ENCODE assay signal across 11 cellular contexts in genomic region chr3:177905173-177905894, GRCh38.
DNase-seq lines count a peak whose midpoint lies in the region; FAIRE-seq and TF ChIP-seq lines count a peak whose summit lies in the region.
"Had no signal": no experiment of that assay in that cellular context is flagged by ENCODE, and none has a peak within 500 bp of the region (broad histone marks: within the 10 kb centered on the region; RNA-seq: fewer than 3 reads in every experiment).

No MANE protein-coding gene starts in this region.

- in situ Hi-C loops in transverse colon (cut with MboI; ENCODE audit: low pct_ligation_motif_present in 1 of 4, low pct_unique_long_range_greater_than_20kb in 1 of 4, low sequenced_read_pairs in 3 of 4), result no loop called here

- H3K4me3 ChIP-seq in transverse colon, result no peak overlapping the region

- no peak for TF ChIP-seq CTCF in transverse colon (IDR thresholded peaks at IDR 0.05)

- TF ChIP-seq EP300 in Ishikawa (IDR thresholded peaks at IDR 0.05; ENCODE audit: borderline replicate concordance) (peak; percentile 86), transverse colon (IDR thresholded peaks at IDR 0.05; ENCODE audit: low read depth) (no peak)

- no peaks in the 10 kb centered on the region for H3K36me3 ChIP-seq in transverse colon

- no peaks in the 10 kb centered on the region for H3K27me3 ChIP-seq in transverse colon

- H3K4me1 ChIP-seq in transverse colon, result peaks cover 3 to 17% (median 9%) of the 10 kb centered on the region in 4 donors

- WGBS in transverse colon (ENCODE audit: low coverage in 1 of 2), 2 donors, result 68 to 80% methylated on average over 1 to 3 of the region's 3 CpGs

- H3K27me3 Mint-ChIP-seq in T-helper 2 cell treated with Interferon-gamma antibody and Interleukin-4, amounts not matched to agents 5 μg/mL and 100 μg/mL, for 36 hours (ENCODE audit: low read depth), result no peaks in the 10 kb centered on the region

- H3K27ac Mint-ChIP-seq in T-helper 2 cell treated with Interferon-gamma antibody and Interleukin-4, amounts not matched to agents 5 μg/mL and 100 μg/mL, for 36 hours, result no peak overlapping the region

- intact Hi-C loops in transverse colon (cut with DNase I; ENCODE audit: low total_unique reads), result no loop called here

- peaks cover 0 to 10% of the 10 kb centered on the region in 2 donors for H3K9me3 ChIP-seq in transverse colon

- TF ChIP-seq RAD21 in Ishikawa (IDR thresholded peaks at IDR 0.05; ENCODE audit: low read depth), result no peak

- DNase-seq in dermis microvascular lymphatic vessel endothelial cell (ENCODE audit: low read depth in 2 of 2) (peak; percentile 19 to 73), medulla oblongata (ENCODE audit: extremely low spot score) (peak; percentile 26), transverse colon (no peak), HTR-8/SVneo (ENCODE audit: insufficient read length, low spot score) (no peak), HT-29 (ENCODE audit: low spot score) (no peak), putamen (ENCODE audit: low spot score) (no peak)
- DNase-seq in T-helper 2 cell treated with Interferon-gamma antibody and Interleukin-4, amounts not matched to agents 5 μg/mL and 100 μg/mL, for 36 hours (ENCODE audit: low spot score), result no peak
- DNase-seq: activated CD4-positive, alpha-beta T cell treated with anti-CD3 and anti-CD28 coated beads for 4 hours; effector CD4-positive, alpha-beta T cell; NCI-H2171 treated with DMSO at 0.1 percent for 48 hours had no signal

- no peak for TF ChIP-seq POLR2A in transverse colon (IDR thresholded peaks at IDR 0.05)

- H3K4me3 Mint-ChIP-seq in T-helper 2 cell treated with Interferon-gamma antibody and Interleukin-4, amounts not matched to agents 5 μg/mL and 100 μg/mL, for 36 hours, result no peak overlapping the region

- no peaks in the 10 kb centered on the region for H3K36me3 Mint-ChIP-seq in T-helper 2 cell treated with Interferon-gamma antibody and Interleukin-4, amounts not matched to agents 5 μg/mL and 100 μg/mL, for 36 hours (ENCODE audit: low read depth)

- no peak for FAIRE-seq in HTR-8/SVneo (lab: Jason Lieb, UNC)

- H3K9me3 Mint-ChIP-seq in T-helper 2 cell treated with Interferon-gamma antibody and Interleukin-4, amounts not matched to agents 5 μg/mL and 100 μg/mL, for 36 hours, result peaks cover 1% of the 10 kb centered on the region

- H3K27ac ChIP-seq in transverse colon, result peak overlapping the region; percentile 33 to 76 (median 67)

- H3K4me1 Mint-ChIP-seq in T-helper 2 cell treated with Interferon-gamma antibody and Interleukin-4, amounts not matched to agents 5 μg/mL and 100 μg/mL, for 36 hours (ENCODE audit: low read depth), result no peaks in the 10 kb centered on the region

TF ChIP-seq in Ishikawa, 13 proteins besides CTCF, POLR2A, EP300 and RAD21:
- TF ChIP-seq TEAD4 (IDR thresholded peaks at IDR 0.05) (peak; percentile 87), ZBTB7A (IDR thresholded peaks at IDR 0.05; ENCODE audit: low read depth) (no peak), TCF12 (IDR thresholded peaks at IDR 0.05; ENCODE audit: low read depth) (peak; percentile 65), TAF1 (IDR thresholded peaks at IDR 0.05; ENCODE audit: low read depth) (no peak), CEBPB (IDR thresholded peaks at IDR 0.05) (no peak), FOXM1 (IDR thresholded peaks at IDR 0.05; ENCODE audit: borderline replicate concordance, low read depth) (peak; percentile 64; the same call in 1 of the 2 replicates), YY1 (IDR thresholded peaks at IDR 0.05; ENCODE audit: low read depth) (no peak), REST (IDR thresholded peaks at IDR 0.05; ENCODE audit: low read depth) (no peak), NFIC (IDR thresholded peaks at IDR 0.05) (peak; percentile 66)
- TF ChIP-seq, protein P1, sequence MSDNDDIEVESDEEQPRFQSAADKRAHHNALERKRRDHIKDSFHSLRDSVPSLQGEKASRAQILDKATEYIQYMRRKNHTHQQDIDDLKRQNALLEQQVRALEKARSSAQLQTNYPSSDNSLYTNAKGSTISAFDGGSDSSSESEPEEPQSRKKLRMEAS (IDR thresholded peaks at IDR 0.05), result 0 out of 2 replicates have a peak, but pooled peaks have one; percentile 5
- TF ChIP-seq, protein P2, sequence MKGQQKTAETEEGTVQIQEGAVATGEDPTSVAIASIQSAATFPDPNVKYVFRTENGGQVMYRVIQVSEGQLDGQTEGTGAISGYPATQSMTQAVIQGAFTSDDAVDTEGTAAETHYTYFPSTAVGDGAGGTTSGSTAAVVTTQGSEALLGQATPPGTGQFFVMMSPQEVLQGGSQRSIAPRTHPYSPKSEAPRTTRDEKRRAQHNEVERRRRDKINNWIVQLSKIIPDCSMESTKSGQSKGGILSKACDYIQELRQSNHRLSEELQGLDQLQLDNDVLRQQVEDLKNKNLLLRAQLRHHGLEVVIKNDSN (IDR thresholded peaks at IDR 0.05), result no peak

Comparison
In these comparisons a context has a peak if more than half of its experiments do, and no peak if none do; other contexts are left out.
1. DNase-seq: peak in dermis microvascular lymphatic vessel endothelial cell (2 of 2) and medulla oblongata (single experiment); none in transverse colon (single experiment), HTR-8/SVneo (single experiment), T-helper 2 cell treated with Interferon-gamma antibody and Interleukin-4, amounts not matched to agents 5 μg/mL and 100 μg/mL, for 36 hours (single experiment), HT-29 (single experiment) and putamen (single experiment).